ENCODE assay signal across 1 cellular context in the genomic region with DNA sequence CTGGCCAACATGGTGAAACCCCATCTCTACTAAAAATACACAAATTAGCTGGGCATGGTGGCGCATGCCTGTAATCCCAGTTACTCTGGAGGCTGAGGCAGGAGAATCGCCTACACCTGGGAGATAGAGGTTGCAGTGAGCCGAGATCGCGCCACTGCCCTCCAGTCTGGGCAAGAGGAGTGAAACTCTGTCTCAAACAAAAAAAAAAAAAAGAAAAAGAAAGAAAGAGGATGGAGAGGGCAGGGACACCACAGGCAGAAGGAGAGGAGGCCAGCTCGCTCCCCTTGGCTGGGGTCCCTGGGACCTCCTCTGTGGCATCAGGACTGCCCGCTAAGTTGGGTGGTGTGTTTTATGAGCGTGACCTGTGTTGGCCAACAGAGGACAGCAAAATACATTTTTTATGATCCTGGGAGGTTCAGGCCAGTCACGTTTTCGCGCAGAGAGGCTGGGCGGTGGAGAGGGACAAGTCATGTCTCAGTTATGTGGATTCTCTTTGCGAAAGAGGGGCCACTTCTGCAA.
TF ChIP-seq lines count a peak whose summit lies in the region.

No MANE protein-coding gene starts in this region.

TF ChIP-seq in HepG2, 621 proteins besides CTCF, POLR2A, EP300 and RAD21 (continued from another document):
- TF ChIP-seq ZNF800 (CRISPR knock-in tag; IDR thresholded peaks at IDR 0.05) (peak; percentile 81), REPIN1 (CRISPR knock-in tag; IDR thresholded peaks at IDR 0.05; ENCODE audit: borderline replicate concordance, low read depth) (peak; percentile 40; the same call in 1 of the 2 replicates), HNF1A (IDR thresholded peaks at IDR 0.05; ENCODE audit: low read depth) (no peak), HNF1A (CRISPR knock-in tag; IDR thresholded peaks at IDR 0.05; ENCODE audit: borderline replicate concordance) (0 out of 2 replicates have a peak, but pooled peaks have one; percentile 27), ZNF777 (CRISPR knock-in tag; IDR thresholded peaks at IDR 0.05) (0 out of 2 replicates have a peak, but pooled peaks have one; percentile 38), KDM2A (CRISPR knock-in tag; IDR thresholded peaks at IDR 0.05; ENCODE audit: borderline replicate concordance, low read depth) (peak; percentile 67; the same call in 1 of the 2 replicates), PPARG (CRISPR knock-in tag; conservative IDR thresholded peaks at IDR 0.05) (no peak), TP53 (CRISPR knock-in tag; conservative IDR thresholded peaks at IDR 0.05) (peak; percentile 81; the same call in 1 of the 2 replicates), ZMYM3 (CRISPR knock-in tag; IDR thresholded peaks at IDR 0.05) (peak; percentile 48), ISL2 (CRISPR knock-in tag; IDR thresholded peaks at IDR 0.05) (peak; percentile 53), CBX2 (IDR thresholded peaks at IDR 0.05; ENCODE audit: low read depth, low read length) (no peak), CBX2 (CRISPR knock-in tag; IDR thresholded peaks at IDR 0.05; ENCODE audit: low read depth) (0 out of 2 replicates have a peak, but pooled peaks have one; percentile 66), XBP1 (CRISPR knock-in tag; IDR thresholded peaks at IDR 0.05) (0 out of 2 replicates have a peak, but pooled peaks have one; percentile 27), ZNF230 (CRISPR knock-in tag; IDR thresholded peaks at IDR 0.05) (peak; percentile 38; the same call in 1 of the 2 replicates), KMT2B (CRISPR knock-in tag; IDR thresholded peaks at IDR 0.05) (0 out of 2 replicates have a peak, but pooled peaks have one; percentile 54), PTBP1 (IDR thresholded peaks at IDR 0.05; ENCODE audit: low read depth, low read length, poor library complexity, severe bottlenecking) (no peak)
- TF ChIP-seq, protein P1, sequence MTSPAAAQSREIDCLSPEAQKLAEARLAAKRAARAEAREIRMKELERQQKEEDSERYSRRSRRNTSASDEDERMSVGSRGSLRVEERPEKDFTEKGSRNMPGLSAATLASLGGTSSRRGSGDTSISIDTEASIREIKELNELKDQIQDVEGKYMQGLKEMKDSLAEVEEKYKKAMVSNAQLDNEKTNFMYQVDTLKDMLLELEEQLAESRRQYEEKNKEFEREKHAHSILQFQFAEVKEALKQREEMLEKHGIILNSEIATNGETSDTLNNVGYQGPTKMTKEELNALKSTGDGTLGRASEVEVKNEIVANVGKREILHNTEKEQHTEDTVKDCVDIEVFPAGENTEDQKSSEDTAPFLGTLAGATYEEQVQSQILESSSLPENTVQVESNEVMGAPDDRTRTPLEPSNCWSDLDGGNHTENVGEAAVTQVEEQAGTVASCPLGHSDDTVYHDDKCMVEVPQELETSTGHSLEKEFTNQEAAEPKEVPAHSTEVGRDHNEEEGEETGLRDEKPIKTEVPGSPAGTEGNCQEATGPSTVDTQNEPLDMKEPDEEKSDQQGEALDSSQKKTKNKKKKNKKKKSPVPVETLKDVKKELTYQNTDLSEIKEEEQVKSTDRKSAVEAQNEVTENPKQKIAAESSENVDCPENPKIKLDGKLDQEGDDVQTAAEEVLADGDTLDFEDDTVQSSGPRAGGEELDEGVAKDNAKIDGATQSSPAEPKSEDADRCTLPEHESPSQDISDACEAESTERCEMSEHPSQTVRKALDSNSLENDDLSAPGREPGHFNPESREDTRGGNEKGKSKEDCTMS (CRISPR knock-in tag; conservative IDR thresholded peaks at IDR 0.05) = no peak
- TF ChIP-seq, protein P2, sequence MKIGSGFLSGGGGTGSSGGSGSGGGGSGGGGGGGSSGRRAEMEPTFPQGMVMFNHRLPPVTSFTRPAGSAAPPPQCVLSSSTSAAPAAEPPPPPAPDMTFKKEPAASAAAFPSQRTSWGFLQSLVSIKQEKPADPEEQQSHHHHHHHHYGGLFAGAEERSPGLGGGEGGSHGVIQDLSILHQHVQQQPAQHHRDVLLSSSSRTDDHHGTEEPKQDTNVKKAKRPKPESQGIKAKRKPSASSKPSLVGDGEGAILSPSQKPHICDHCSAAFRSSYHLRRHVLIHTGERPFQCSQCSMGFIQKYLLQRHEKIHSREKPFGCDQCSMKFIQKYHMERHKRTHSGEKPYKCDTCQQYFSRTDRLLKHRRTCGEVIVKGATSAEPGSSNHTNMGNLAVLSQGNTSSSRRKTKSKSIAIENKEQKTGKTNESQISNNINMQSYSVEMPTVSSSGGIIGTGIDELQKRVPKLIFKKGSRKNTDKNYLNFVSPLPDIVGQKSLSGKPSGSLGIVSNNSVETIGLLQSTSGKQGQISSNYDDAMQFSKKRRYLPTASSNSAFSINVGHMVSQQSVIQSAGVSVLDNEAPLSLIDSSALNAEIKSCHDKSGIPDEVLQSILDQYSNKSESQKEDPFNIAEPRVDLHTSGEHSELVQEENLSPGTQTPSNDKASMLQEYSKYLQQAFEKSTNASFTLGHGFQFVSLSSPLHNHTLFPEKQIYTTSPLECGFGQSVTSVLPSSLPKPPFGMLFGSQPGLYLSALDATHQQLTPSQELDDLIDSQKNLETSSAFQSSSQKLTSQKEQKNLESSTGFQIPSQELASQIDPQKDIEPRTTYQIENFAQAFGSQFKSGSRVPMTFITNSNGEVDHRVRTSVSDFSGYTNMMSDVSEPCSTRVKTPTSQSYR (CRISPR knock-in tag; IDR thresholded peaks at IDR 0.05; ENCODE audit: borderline replicate concordance) = 0 out of 2 replicates have a peak, but pooled peaks have one; percentile 22
TF ChIP-seq in HepG2: peak in this region for 147.
